ENCODE assay signal across 19 cellular contexts in genomic region chr17:66450857-66451158, GRCh38.
DNase-seq lines count a peak whose midpoint lies in the region; ATAC-seq and FAIRE-seq lines count a peak whose summit lies in the region.
"Had no signal": no experiment of that assay in that cellular context is flagged by ENCODE, and none has a peak within 500 bp of the region (broad histone marks: within the 10 kb centered on the region; RNA-seq: fewer than 3 reads in every experiment).

No MANE protein-coding gene starts in this region.

- peaks cover 4% of the 10 kb centered on the region for H3K9me3 Mint-ChIP-seq in activated CD4-positive, alpha-beta T cell treated with anti-CD3 and anti-CD28 coated beads for 36 hours (ENCODE audit: low read depth)
- peaks cover 3% of the 10 kb centered on the region for H3K9me3 Mint-ChIP-seq in stimulated activated naive CD8-positive, alpha-beta T cell treated with anti-CD3 and anti-CD28 coated beads, Interleukin-15, Interleukin-2, amounts not matched to agents 100 ng/mL and 50 ng/mL, for 24 hours
- H3K9me3 Mint-ChIP-seq in activated T-helper 2 cell treated with anti-CD3 and anti-CD28 coated beads, Interferon-gamma antibody, Interleukin-2, Interleukin-4, amounts not matched to agents 10 μg/mL and 5 μg/mL and 100 μg/mL, durations not matched to agents 14 hours and 24 hours and 36 hours: peaks cover 10% of the 10 kb centered on the region

- H3K27me3 Mint-ChIP-seq in activated CD4-positive, alpha-beta T cell treated with anti-CD3 and anti-CD28 coated beads for 36 hours: no peaks in the 10 kb centered on the region
- H3K27me3 Mint-ChIP-seq in stimulated activated naive CD8-positive, alpha-beta T cell treated with anti-CD3 and anti-CD28 coated beads, Interleukin-15, Interleukin-2, amounts not matched to agents 100 ng/mL and 50 ng/mL, for 24 hours: no peaks in the 10 kb centered on the region
- H3K27me3 Mint-ChIP-seq in activated T-helper 2 cell treated with anti-CD3 and anti-CD28 coated beads, Interferon-gamma antibody, Interleukin-2, Interleukin-4, amounts not matched to agents 10 μg/mL and 5 μg/mL and 100 μg/mL, durations not matched to agents 14 hours and 24 hours and 36 hours (ENCODE audit: low read depth): no peaks in the 10 kb centered on the region
- H3K27me3 Mint-ChIP-seq: CD4-positive, CD25-positive, alpha-beta regulatory T cell had no signal

- peaks cover 31% of the 10 kb centered on the region for H3K36me3 Mint-ChIP-seq in activated CD4-positive, alpha-beta T cell treated with anti-CD3 and anti-CD28 coated beads for 36 hours (ENCODE audit: low read depth)
- H3K36me3 Mint-ChIP-seq in stimulated activated naive CD8-positive, alpha-beta T cell treated with anti-CD3 and anti-CD28 coated beads, Interleukin-15, Interleukin-2, amounts not matched to agents 100 ng/mL and 50 ng/mL, for 24 hours (ENCODE audit: low read depth): peaks cover 41% of the 10 kb centered on the region
- peaks cover 62% of the 10 kb centered on the region for H3K36me3 Mint-ChIP-seq in activated T-helper 2 cell treated with anti-CD3 and anti-CD28 coated beads, Interferon-gamma antibody, Interleukin-2, Interleukin-4, amounts not matched to agents 10 μg/mL and 5 μg/mL and 100 μg/mL, durations not matched to agents 14 hours and 24 hours and 36 hours (ENCODE audit: low read depth)

- H3K4me1 Mint-ChIP-seq in activated CD4-positive, alpha-beta T cell treated with anti-CD3 and anti-CD28 coated beads for 36 hours: peaks cover 52% of the 10 kb centered on the region
- H3K4me1 Mint-ChIP-seq in stimulated activated naive CD8-positive, alpha-beta T cell treated with anti-CD3 and anti-CD28 coated beads, Interleukin-15, Interleukin-2, amounts not matched to agents 100 ng/mL and 50 ng/mL, for 24 hours (ENCODE audit: low read depth): peaks cover 61% of the 10 kb centered on the region
- peaks cover 28% of the 10 kb centered on the region for H3K4me1 Mint-ChIP-seq in activated T-helper 2 cell treated with anti-CD3 and anti-CD28 coated beads, Interferon-gamma antibody, Interleukin-2, Interleukin-4, amounts not matched to agents 10 μg/mL and 5 μg/mL and 100 μg/mL, durations not matched to agents 14 hours and 24 hours and 36 hours (ENCODE audit: low read depth)

- DNase-seq in activated CD4-positive, alpha-beta T cell treated with anti-CD3 and anti-CD28 coated beads for 36 hours: no peak
- DNase-seq in activated CD4-positive, alpha-beta T cell treated with anti-CD3 and anti-CD28 coated beads, Interleukin-2, amount 50 U/mL, for 48 hours: no peak
- no peak for DNase-seq in stimulated activated naive CD8-positive, alpha-beta T cell treated with anti-CD3 and anti-CD28 coated beads, Interleukin-15, Interleukin-2, amounts not matched to agents 100 U/mL and 50 U/mL, for 24 hours
- no peak for DNase-seq in activated T-helper 2 cell treated with anti-CD3 and anti-CD28 coated beads, Interferon-gamma antibody, Interleukin-2, Interleukin-4, amounts not matched to agents 10 μg/mL and 5 μg/mL and 100 μg/mL, durations not matched to agents 14 hours and 24 hours and 36 hours (ENCODE audit: low spot score)
- DNase-seq in NCI-H82 treated with DMSO at 0.1 percent for 48 hours (lab: John Stamatoyannopoulos, UW; ENCODE audit: unreplicated experiment) (no peak), frontal cortex (ENCODE audit: low spot score in 2 of 2) (no peak), NCI-H774 (lab: John Stamatoyannopoulos, UW) (no peak)
- DNase-seq: CD4-positive, CD25-positive, alpha-beta regulatory T cell; DMS79 treated with DMSO at 0.1 percent for 48 hours; GDM1; KG1; NCI-H1105; NCI-H187; NCI-H446 had no signal

- CTCF ChIA-PET in activated CD4-positive, alpha-beta T cell treated with anti-CD3 and anti-CD28 coated beads for 36 hours (lab: Charles Lee): no interaction called here

- POLR2A ChIA-PET in activated CD4-positive, alpha-beta T cell treated with anti-CD3 and anti-CD28 coated beads for 36 hours (lab: Charles Lee): interaction anchor here (0.9 kb wide), 1 partner anchor 140 kb away, joined by 3 read pairs; no protein-coding TSS in a partner anchor

- no peak for FAIRE-seq in frontal cortex (lab: Jason Lieb, UNC)
- FAIRE-seq: D721Med, GM12892 had no signal

- intact Hi-C loops in activated CD4-positive, alpha-beta T cell treated with anti-CD3 and anti-CD28 coated beads for 36 hours (cut with DNase I, micrococcal nuclease): no loop called here
- intact Hi-C loops in activated T-helper 2 cell treated with anti-CD3 and anti-CD28 coated beads, Interferon-gamma antibody, Interleukin-2, Interleukin-4, amounts not matched to agents 10 μg/mL and 5 μg/mL and 100 μg/mL, durations not matched to agents 14 hours and 24 hours and 36 hours (cut with micrococcal nuclease): no loop called here

- H3K27ac Mint-ChIP-seq in activated CD4-positive, alpha-beta T cell treated with anti-CD3 and anti-CD28 coated beads for 36 hours: peak overlapping the region; percentile 78
- peak overlapping the region; percentile 60 for H3K27ac Mint-ChIP-seq in stimulated activated naive CD8-positive, alpha-beta T cell treated with anti-CD3 and anti-CD28 coated beads, Interleukin-15, Interleukin-2, amounts not matched to agents 100 ng/mL and 50 ng/mL, for 24 hours
- H3K27ac Mint-ChIP-seq in activated T-helper 2 cell treated with anti-CD3 and anti-CD28 coated beads, Interferon-gamma antibody, Interleukin-2, Interleukin-4, amounts not matched to agents 10 μg/mL and 5 μg/mL and 100 μg/mL, durations not matched to agents 14 hours and 24 hours and 36 hours: peak overlapping the region; percentile 43

- H3K4me3 Mint-ChIP-seq in activated CD4-positive, alpha-beta T cell treated with anti-CD3 and anti-CD28 coated beads for 36 hours: no peak overlapping the region
- peak overlapping the region; percentile 24 for H3K4me3 Mint-ChIP-seq in stimulated activated naive CD8-positive, alpha-beta T cell treated with anti-CD3 and anti-CD28 coated beads, Interleukin-15, Interleukin-2, amounts not matched to agents 100 ng/mL and 50 ng/mL, for 24 hours
- no peak overlapping the region for H3K4me3 Mint-ChIP-seq in activated T-helper 2 cell treated with anti-CD3 and anti-CD28 coated beads, Interferon-gamma antibody, Interleukin-2, Interleukin-4, amounts not matched to agents 10 μg/mL and 5 μg/mL and 100 μg/mL, durations not matched to agents 14 hours and 24 hours and 36 hours (ENCODE audit: low read depth)

- ATAC-seq in activated CD4-positive, alpha-beta T cell treated with anti-CD3 and anti-CD28 coated beads for 36 hours: peak; percentile 58
- ATAC-seq in stimulated activated naive CD8-positive, alpha-beta T cell treated with anti-CD3 and anti-CD28 coated beads, Interleukin-15, Interleukin-2, amounts not matched to agents 100 U/mL and 50 U/mL, for 24 hours: no peak
- ATAC-seq: Panc1, Right ventricle myocardium inferior had no signal
